In genomic region chr11:125167292-125167953, GRCh38 we compare ENCODE assay signal across 13 cellular contexts. TPM values are rescaled to one million over a fixed set of nuclear protein-coding genes. Genes with fewer than 3 reads are reported as not detected.
A peak's percentile ranks its signal among the peaks of the same experiment; 100 is the strongest.
DNase-seq lines count a peak whose midpoint lies in the region; ATAC-seq and TF ChIP-seq lines count a peak whose summit lies in the region.
"Had no signal": no experiment of that assay in that cellular context is flagged by ENCODE, and none has a peak within 500 bp of the region (broad histone marks: within the 10 kb centered on the region; RNA-seq: fewer than 3 reads in every experiment).

No MANE protein-coding gene starts in this region.

- H3K36me3 ChIP-seq in H7 (replicated peaks; ENCODE audit: control insufficient read depth, insufficient read depth, low read length) = no peaks in the 10 kb centered on the region
- no peaks in the 10 kb centered on the region for H3K36me3 ChIP-seq in iPS-15b (ENCODE audit: control insufficient read depth, insufficient read depth, low read length)

- DNase-seq in H7 = peak; percentile 84
- peak; percentile 37 to 78 for DNase-seq in cardiac fibroblast (ENCODE audit: low read depth in 2 of 2)
- peak; percentile 79 for DNase-seq in retina
- DNase-seq in CD1c-positive myeloid dendritic cell (ENCODE audit: extremely low spot score) = no peak
- DNase-seq in Ammon's horn (ENCODE audit: low spot score) = no peak
- no peak for DNase-seq in RKO (ENCODE audit: low spot score)
- DNase-seq: NCI-H1092, SHP77 treated with DMSO at 0.1 percent for 48 hours had no signal

- peaks cover 33% of the 10 kb centered on the region for H3K4me1 ChIP-seq in iPS-15b (ENCODE audit: control insufficient read depth, insufficient read depth, low read length)

- peak overlapping the region; percentile 54 for H3K4me3 ChIP-seq in H7 (ENCODE audit: insufficient read depth, low read depth, low read length)
- peak overlapping the region; percentile 63 to 65 for H3K4me3 ChIP-seq in cardiac fibroblast (replicated peaks in 1 of 2; ENCODE audit: low read depth in 2 of 2, low read length in 2 of 2)
- H3K4me3 ChIP-seq in iPS-15b (ENCODE audit: low read depth, low read length) = peak overlapping the region; percentile 64

- H3K27me3 ChIP-seq in H7 (ENCODE audit: control insufficient read depth, insufficient read depth, low read length) (peaks cover 49% of the 10 kb centered on the region), iPS-15b (ENCODE audit: control insufficient read depth, insufficient read depth, low read length) (peaks cover 68% of the 10 kb centered on the region)

- no peak overlapping the region for H3K9ac ChIP-seq in iPS-15b (ENCODE audit: low read depth, low read length)

- no peaks in the 10 kb centered on the region for H3K9me3 ChIP-seq in iPS-15b (ENCODE audit: control insufficient read depth, insufficient read depth, low read length)

- ATAC-seq in GM21723 (IDR thresholded peaks at IDR 0.05; ENCODE audit: unreplicated experiment) = no peak
- ATAC-seq: left colon had no signal

- TF ChIP-seq CTCF in cardiac fibroblast (IDR thresholded peaks at IDR 0.05; ENCODE audit: low read depth, low read length) = no peak

RNA-seq across cellular contexts. Expression of gene PKNOX2, which starts 2.9 kb away (rescaled TPM):
- 1.6 and 2.2 TPM in 2 replicates for total RNA-seq in H7 (2014; rRNA removed; shearing (Covaris generic))
- total RNA-seq: B cell, bronchial epithelial cell had no signal

RNA-seq across cellular contexts. Expression of gene TMEM218, which starts 56.0 kb away (rescaled TPM):
- 22.7 and 31.9 TPM in 2 replicates for total RNA-seq in H7 (2014; rRNA removed; shearing (Covaris generic))

Comparison
In these comparisons a context has a peak if more than half of its experiments do, and no peak if none do; other contexts are left out.
1. DNase-seq: peak in H7 (single experiment), cardiac fibroblast (2 of 2) and retina (single experiment); none in CD1c-positive myeloid dendritic cell (single experiment), Ammon's horn (single experiment) and RKO (single experiment).
2. Peak in every context shown above with its lines, with median percentiles within 50 percentile points of each other: H3K4me3 ChIP-seq.